Comparison of ENCODE assay signal across 17 cellular contexts in genomic region chr4:1061372-1061700, GRCh38. TPM values are rescaled to one million over a fixed set of nuclear protein-coding genes. Genes with fewer than 3 reads are reported as not detected.
DNase-seq lines count a peak whose midpoint lies in the region; ATAC-seq, FAIRE-seq and TF ChIP-seq lines count a peak whose summit lies in the region.
"Had no signal": no experiment of that assay in that cellular context is flagged by ENCODE, and none has a peak within 500 bp of the region (broad histone marks: within the 10 kb centered on the region; RNA-seq: fewer than 3 reads in every experiment).

No MANE protein-coding gene starts in this region.

- no peak overlapping the region for H2BK12ac ChIP-seq in H1 (ENCODE audit: low read depth, low read length)
- H2BK12ac ChIP-seq in neuronal stem cell (ENCODE audit: low read length): no peak overlapping the region

- CTCF ChIA-PET in H1 (lab: Charles Lee; ENCODE audit: partially characterized antibody): interaction anchor here (0.8 kb wide), 1 partner anchor 10 kb away, joined by 3 read pairs; no protein-coding TSS in a partner anchor

- H3K9ac ChIP-seq in H1 (replicated peaks in 1 of 4; ENCODE audit: extremely low read depth in 1 of 4, low read depth in 3 of 4, low read length in 3 of 4) (no peak overlapping the region), neuronal stem cell (ENCODE audit: low read depth, low read length, poor library complexity) (no peak overlapping the region)

- H3K4me2 ChIP-seq in H1 (ENCODE audit: insufficient read depth in 1 of 2, low read depth in 2 of 2, low read length in 2 of 2) (no peak overlapping the region), neuronal stem cell (ENCODE audit: insufficient read depth, low read length, poor library complexity, severe bottlenecking) (no peak overlapping the region)

- TF ChIP-seq EP300 in H1 (IDR thresholded peaks at IDR 0.05; ENCODE audit: borderline replicate concordance in 1 of 2, low read depth in 2 of 2, low read length in 2 of 2): no peak

- no peak for TF ChIP-seq POLR2A in H1 (IDR thresholded peaks at IDR 0.05; ENCODE audit: control extremely low read depth in 1 of 2, low read depth in 2 of 2, low read length in 2 of 2)

- no peak for ATAC-seq in left cardiac atrium
- no peak for ATAC-seq in foreskin keratinocyte

- H3K9me3 ChIP-seq in H1 (ENCODE audit: insufficient read depth in 2 of 2, low read depth in 1 of 2, low read length in 1 of 2): no peaks in the 10 kb centered on the region
- no peaks in the 10 kb centered on the region for H3K9me3 ChIP-seq in neuronal stem cell (replicated peaks in 1 of 2; ENCODE audit: control insufficient read depth in 2 of 2, insufficient read depth in 1 of 2, low read depth in 1 of 2, low read length in 2 of 2)

- H3K23me2 ChIP-seq in H1 (ENCODE audit: low read depth, low read length): no peaks in the 10 kb centered on the region

- intact Hi-C loops in cardiac septum (cut with DNase I) (no loop called here), left cardiac atrium (cut with DNase I) (no loop called here)

- H3K27ac ChIP-seq in H1 (ENCODE audit: low read depth, low read length): no peak overlapping the region
- H3K27ac ChIP-seq in neuronal stem cell (replicated peaks; ENCODE audit: low read length): no peak overlapping the region
- H3K27ac ChIP-seq in caudate nucleus (ENCODE audit: low read depth, low read length): no peak overlapping the region
- no peak overlapping the region for H3K27ac ChIP-seq in foreskin keratinocyte
- H3K27ac ChIP-seq: C4-2B had no signal

- no peak overlapping the region for H3K4ac ChIP-seq in H1 (replicated peaks; ENCODE audit: insufficient read length, low read depth, low read length)
- H3K4ac ChIP-seq in neuronal stem cell (ENCODE audit: low read length): no peak overlapping the region

- H3K4me1 ChIP-seq in H1 (replicated peaks in 1 of 4; ENCODE audit: control insufficient read depth in 3 of 4, insufficient read depth in 4 of 4, low read length in 3 of 4): no peaks in the 10 kb centered on the region
- peaks cover 7 to 12% of the 10 kb centered on the region in 2 donors for H3K4me1 ChIP-seq in neuronal stem cell (ENCODE audit: control insufficient read depth in 2 of 2, insufficient read depth in 1 of 2, low read depth in 1 of 2, low read length in 2 of 2)
- H3K4me1 ChIP-seq in foreskin keratinocyte: no peaks in the 10 kb centered on the region

- H2AFZ ChIP-seq in H1 (ENCODE audit: low read length) (no peak overlapping the region), neuronal stem cell (ENCODE audit: low read length) (no peak overlapping the region)

- no peak overlapping the region for H3K18ac ChIP-seq in H1 (ENCODE audit: extremely low read depth, low read length)
- H3K18ac ChIP-seq in neuronal stem cell (ENCODE audit: low read length): no peak overlapping the region

- WGBS in H1 (ENCODE audit: extremely low coverage in 1 of 2, insufficient coverage in 1 of 2, insufficient read length in 1 of 2, insufficient replicate concordance in 2 of 2, low coverage in 1 of 2, low lambda C conversion rate in 2 of 2, missing lambda C conversion rate in 1 of 2), 2 experiments: 87% methylated on average over 10 of the region's 10 CpGs; no CpG with 5 or more reads in 1 of the 2 experiments
- WGBS in neuronal stem cell (ENCODE audit: extremely low coverage in 2 of 2, insufficient read length in 2 of 2, insufficient replicate concordance in 1 of 2), 2 donors: no CpG with 5 or more reads among the region's 10 CpGs

- H2BK15ac ChIP-seq in H1 (ENCODE audit: low read length): no peak overlapping the region
- H2BK15ac ChIP-seq in neuronal stem cell (ENCODE audit: low read length): peak overlapping the region; percentile 7

- H3K36me3 ChIP-seq in H1 (ENCODE audit: control insufficient read depth in 2 of 4, insufficient read depth in 4 of 4, low read length in 3 of 4): no peaks in the 10 kb centered on the region
- no peaks in the 10 kb centered on the region for H3K36me3 ChIP-seq in neuronal stem cell (replicated peaks in 1 of 2; ENCODE audit: control insufficient read depth in 2 of 2, insufficient read depth in 2 of 2, low read length in 2 of 2)

- FAIRE-seq in H1 (lab: Jason Lieb, UNC): no peak
- FAIRE-seq: A204.1, GM12892 had no signal

- H3K79me1 ChIP-seq in H1 (ENCODE audit: low read depth, low read length) (no peaks in the 10 kb centered on the region), neuronal stem cell (ENCODE audit: low read depth, low read length) (peaks cover 2% of the 10 kb centered on the region)

- H2BK120ac ChIP-seq in H1 (replicated peaks; ENCODE audit: low read depth, low read length) (no peak overlapping the region), neuronal stem cell (ENCODE audit: low read depth, low read length) (no peak overlapping the region)

- H4K91ac ChIP-seq in H1 (replicated peaks; ENCODE audit: insufficient read length, low read length): no peak overlapping the region
- no peak overlapping the region for H4K91ac ChIP-seq in neuronal stem cell (ENCODE audit: low read depth, low read length, poor library complexity)

- no peak overlapping the region for H3K14ac ChIP-seq in H1 (ENCODE audit: insufficient read length)
- H3K14ac ChIP-seq in neuronal stem cell (ENCODE audit: low read length): no peak overlapping the region

- H3K23ac ChIP-seq in H1 (ENCODE audit: insufficient read length) (no peak overlapping the region), neuronal stem cell (ENCODE audit: low read depth, low read length, poor library complexity) (no peak overlapping the region)

- DNase-seq in cardiac septum (ENCODE audit: low spot score) (peak; percentile 70), left cardiac atrium (no peak), H1 (ENCODE audit: low read depth in 1 of 2, low spot score in 2 of 2) (no peak), neuronal stem cell (ENCODE audit: low spot score) (no peak), caudate nucleus (lab: John Stamatoyannopoulos, UW) (no peak), GM19238 (ENCODE audit: insufficient read length, low spot score) (no peak), foreskin keratinocyte (no peak)
- DNase-seq: CD4-positive, alpha-beta memory T cell; DND-41; GDM1; HCEC 1CT; HFFc6 had no signal

- H3K56ac ChIP-seq in H1 (replicated peaks; ENCODE audit: insufficient read length, low read depth, low read length): no peak overlapping the region

- no peaks in the 10 kb centered on the region for H3K27me3 ChIP-seq in H1 (replicated peaks in 1 of 4; ENCODE audit: control insufficient read depth in 3 of 4, extremely low read depth in 1 of 4, insufficient read depth in 3 of 4, low read length in 3 of 4)
- peaks cover 0 to 41% (median 0%) of the 10 kb centered on the region in 3 experiments for H3K27me3 ChIP-seq in neuronal stem cell (ENCODE audit: control insufficient read depth in 3 of 3, insufficient read depth in 3 of 3, low read depth in 1 of 3, low read length in 3 of 3)
- peaks cover 79% of the 10 kb centered on the region for H3K27me3 ChIP-seq in foreskin keratinocyte

- no peak overlapping the region for H2BK20ac ChIP-seq in H1 (ENCODE audit: low read length)

- no peak overlapping the region for H4K5ac ChIP-seq in H1 (ENCODE audit: insufficient read length, low read depth, low read length)

- TF ChIP-seq CTCF in H1 (IDR thresholded peaks at IDR 0.05; ENCODE audit: control extremely low read depth in 1 of 3, insufficient read depth in 1 of 3, low read depth in 1 of 3, low read length in 3 of 3): no peak
- no peak for TF ChIP-seq CTCF in foreskin keratinocyte (conservative IDR thresholded peaks at IDR 0.05)

- H3K79me2 ChIP-seq in H1 (ENCODE audit: control insufficient read depth in 1 of 2, insufficient read depth in 2 of 2, low read length in 2 of 2): no peaks in the 10 kb centered on the region

- TF ChIP-seq RAD21 in H1 (IDR thresholded peaks at IDR 0.05 in 1 of 2, conservative IDR thresholded peaks at IDR 0.05 in 1 of 2; ENCODE audit: low read depth in 2 of 2, low read length in 2 of 2): no peak

- POLR2A ChIA-PET in H1 (lab: Charles Lee; ENCODE audit: partially characterized antibody): no interaction called here

- no peak overlapping the region for H2AK5ac ChIP-seq in H1 (ENCODE audit: low read depth, low read length)
- H2AK5ac ChIP-seq in neuronal stem cell (ENCODE audit: low read depth, low read length): no peak overlapping the region

- H4K8ac ChIP-seq in H1 (ENCODE audit: extremely low read depth, insufficient read depth, low read length) (0 out of 2 replicates have a peak overlapping the region, but pooled peaks have one; percentile 46), neuronal stem cell (ENCODE audit: low read depth, low read length) (no peak overlapping the region)

- H4K20me1 ChIP-seq in H1 (replicated peaks in 1 of 2; ENCODE audit: control insufficient read depth in 1 of 2, insufficient read depth in 2 of 2, low read length in 2 of 2): no peaks in the 10 kb centered on the region

- no peak overlapping the region for H3K4me3 ChIP-seq in H1 (ENCODE audit: extremely low read depth in 1 of 4, insufficient read depth in 2 of 4, low read depth in 3 of 4, low read length in 4 of 4)
- H3K4me3 ChIP-seq in neuronal stem cell (ENCODE audit: low read length in 2 of 2): no peak overlapping the region

- H2BK5ac ChIP-seq in H1 (ENCODE audit: low read depth, low read length) (no peak overlapping the region), neuronal stem cell (ENCODE audit: low read length) (no peak overlapping the region)

RNA-seq across cellular contexts. Expression of gene FGFRL1, which starts 49.9 kb away (rescaled TPM):
- total RNA-seq in cardiac septum (28.1 TPM), left cardiac atrium (10 to 100 TPM; 21.6 to 29.0 TPM), foreskin keratinocyte (6.0 and 6.6 TPM in 2 replicates)
- 18.8 and 18.9 TPM in 2 replicates for total RNA-seq in H1 (2021; fragmentation: NEBNext Ultra II Directional; extraction: Animal tissue kit (Norgen Biotek cat#: 25700))
- polyA plus RNA-seq in H1 (2011; rRNA removed) (34.6 and 38.9 TPM in 2 replicates), foreskin keratinocyte (5.0 and 5.5 TPM in 2 replicates)
- 27.7 TPM for polyA plus RNA-seq in H1 (2011; cell fraction: cytosol; rRNA removed)
- polyA plus RNA-seq in H1 (2011; cell fraction: nucleus; rRNA removed): 30.1 TPM
- 12.6 to 21.8 TPM (median 19.7 TPM) in 4 replicates for polyA plus RNA-seq in H1 (2012, experiment 1 of 2)
- 15.6 TPM for polyA plus RNA-seq in H1 (2012, experiment 2 of 2)
- 21.1 TPM for polyA plus RNA-seq in H1 (2013, experiment 1 of 2)
- polyA plus RNA-seq in H1 (2013, experiment 2 of 2): 22.9 TPM
- 72.8 and 101 TPM in 2 replicates for polyA minus RNA-seq in H1 (2011; rRNA and poly(A)+ RNA removed)
- polyA minus RNA-seq in H1 (2011; cell fraction: cytosol; rRNA and poly(A)+ RNA removed): 20.7 TPM
- 22.0 TPM for polyA minus RNA-seq in H1 (2011; cell fraction: nucleus; rRNA and poly(A)+ RNA removed)
- 67.8 TPM for polyA plus RNA-seq in neuronal stem cell (2013, experiment 1 of 2)
- polyA plus RNA-seq in neuronal stem cell (2013, experiment 2 of 2): 66.3 TPM

RNA-seq across cellular contexts. Expression of gene RNF212, which starts 52.0 kb away (rescaled TPM):
- total RNA-seq in cardiac septum (1.4 TPM), left cardiac atrium (1 to 10 TPM; 1.7 TPM), foreskin keratinocyte (0.17 and 0.35 TPM in 2 replicates)
- total RNA-seq in H1 (2021; fragmentation: NEBNext Ultra II Directional; extraction: Animal tissue kit (Norgen Biotek cat#: 25700)): 3.4 and 3.9 TPM in 2 replicates
- polyA plus RNA-seq in H1 (2011; rRNA removed) (3.7 and 5.4 TPM in 2 replicates), foreskin keratinocyte (0.28 and 0.37 TPM in 2 replicates)
- 4.5 TPM for polyA plus RNA-seq in H1 (2011; cell fraction: cytosol; rRNA removed)
- 8.3 TPM for polyA plus RNA-seq in H1 (2011; cell fraction: nucleus; rRNA removed)
- 4.8 to 8.3 TPM (median 7.1 TPM) in 4 replicates for polyA plus RNA-seq in H1 (2012, experiment 1 of 2)
- polyA plus RNA-seq in H1 (2012, experiment 2 of 2): 3.2 TPM
- 5.7 TPM for polyA plus RNA-seq in H1 (2013, experiment 1 of 2)
- polyA plus RNA-seq in H1 (2013, experiment 2 of 2): 6.7 TPM
- polyA minus RNA-seq in H1 (2011; rRNA and poly(A)+ RNA removed): 0.82 and 4.0 TPM in 2 replicates
- polyA minus RNA-seq in H1 (2011; cell fraction: cytosol; rRNA and poly(A)+ RNA removed): 4.0 TPM
- 4.8 TPM for polyA minus RNA-seq in H1 (2011; cell fraction: nucleus; rRNA and poly(A)+ RNA removed)
- 5.1 TPM for polyA plus RNA-seq in neuronal stem cell (2013, experiment 1 of 2)
- 5.5 TPM for polyA plus RNA-seq in neuronal stem cell (2013, experiment 2 of 2)
- total RNA-seq: H4, HFFc6, HT1080 had no signal
